In the genomic region with DNA sequence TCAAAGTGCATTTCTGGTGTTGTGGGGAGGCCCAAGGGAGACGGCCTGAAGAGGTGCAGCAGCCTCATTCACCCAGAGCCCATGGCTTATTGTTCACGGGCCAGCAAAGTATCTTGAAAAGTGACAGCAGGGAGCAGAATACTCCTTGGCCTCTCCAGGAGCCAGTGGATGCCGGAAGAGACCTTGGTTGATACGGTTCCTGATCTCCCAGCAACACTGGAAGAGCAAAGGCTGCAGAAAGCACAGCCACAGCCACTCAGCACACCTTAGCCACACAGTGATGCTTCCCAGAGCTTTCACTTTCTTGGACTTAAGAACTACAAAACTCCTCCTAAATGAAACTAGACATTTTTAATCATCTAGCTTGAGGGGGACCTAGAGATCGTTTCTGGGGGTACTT, we compare ENCODE assay signal across 1 cellular context.
TF ChIP-seq lines count a peak whose summit lies in the region.

No MANE protein-coding gene starts in this region.

TF ChIP-seq in H1, 55 proteins besides CTCF, POLR2A, EP300 and RAD21:
- TF ChIP-seq SIN3A (conservative IDR thresholded peaks at IDR 0.05 in 1 of 2, IDR thresholded peaks at IDR 0.05 in 1 of 2; ENCODE audit: low read depth in 1 of 2, low read length in 2 of 2) (no peak), CHD1 (IDR thresholded peaks at IDR 0.05; ENCODE audit: low read depth, low read length) (no peak), POU5F1 (IDR thresholded peaks at IDR 0.05; ENCODE audit: low read depth, low read length) (no peak), YY1 (IDR thresholded peaks at IDR 0.05; ENCODE audit: low read depth, low read length) (no peak), ASH2L (IDR thresholded peaks at IDR 0.05; ENCODE audit: low read length) (no peak), CHD2 (IDR thresholded peaks at IDR 0.05; ENCODE audit: low read length) (no peak), HDAC6 (IDR thresholded peaks at IDR 0.05; ENCODE audit: low read depth, low read length) (no peak), CTBP2 (IDR thresholded peaks at IDR 0.05; ENCODE audit: borderline replicate concordance, insufficient read depth, insufficient read length, low read length) (no peak), JUND (IDR thresholded peaks at IDR 0.05; ENCODE audit: low read length) (no peak), CBX8 (IDR thresholded peaks at IDR 0.05; ENCODE audit: borderline replicate concordance, low read depth, low read length) (no peak), TCF12 (IDR thresholded peaks at IDR 0.05; ENCODE audit: low read depth, low read length) (no peak), KDM4A (IDR thresholded peaks at IDR 0.05; ENCODE audit: low read depth, low read length, severe bottlenecking) (no peak), CEBPB (IDR thresholded peaks at IDR 0.05; ENCODE audit: low read depth, low read length) (no peak)
- TF ChIP-seq, protein P1, sequence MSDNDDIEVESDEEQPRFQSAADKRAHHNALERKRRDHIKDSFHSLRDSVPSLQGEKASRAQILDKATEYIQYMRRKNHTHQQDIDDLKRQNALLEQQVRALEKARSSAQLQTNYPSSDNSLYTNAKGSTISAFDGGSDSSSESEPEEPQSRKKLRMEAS (IDR thresholded peaks at IDR 0.05): no peak
- TF ChIP-seq, protein P2, sequence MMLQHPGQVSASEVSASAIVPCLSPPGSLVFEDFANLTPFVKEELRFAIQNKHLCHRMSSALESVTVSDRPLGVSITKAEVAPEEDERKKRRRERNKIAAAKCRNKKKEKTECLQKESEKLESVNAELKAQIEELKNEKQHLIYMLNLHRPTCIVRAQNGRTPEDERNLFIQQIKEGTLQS (IDR thresholded peaks at IDR 0.05; ENCODE audit: insufficient read depth, low read depth, low read length): no peak
